Comparison of ENCODE assay signal across 21 cellular contexts in genomic region chr5:111301264-111301663, GRCh38.
"Had no signal": no experiment of that assay in that cellular context is flagged by ENCODE, and none has a peak within 500 bp of the region (broad histone marks: within the 10 kb centered on the region; RNA-seq: fewer than 3 reads in every experiment).

No MANE protein-coding gene starts in this region.

- H3K4me1 ChIP-seq: right atrium auricular region, tibial artery, upper lobe of left lung, uterus had no signal

- H3K27me3 ChIP-seq: hepatocyte, neural progenitor cell, ovary, right atrium auricular region, tibial artery, upper lobe of left lung, uterus had no signal

- H3K27ac ChIP-seq: hepatocyte, neural progenitor cell, ovary, right atrium auricular region, tibial artery, upper lobe of left lung, uterus had no signal

- H3K4me3 ChIP-seq: hepatocyte, lung, neural progenitor cell, ovary, right atrium auricular region, tibial artery, upper lobe of left lung, uterus had no signal

- ATAC-seq: effector memory CD8-positive, alpha-beta T cell; left colon; left ventricle myocardium superior; natural killer cell treated with Interleukin-12 subunit alpha and Interleukin-12 subunit beta and Interleukin-15 and Interleukin-18, amount 100 ng/mL, for 72 hours had no signal

- DNase-seq: effector memory CD8-positive, alpha-beta T cell; erythroblast; foreskin melanocyte; head of caudate nucleus; left colon; left ventricle myocardium superior; mesenchymal stem cell; midbrain; nucleus accumbens; ovary; small intestine; stimulated activated CD4-positive, alpha-beta T cell treated with anti-CD3 and anti-CD28 coated beads, Interleukin-12 subunit alpha, Interleukin-12 subunit beta, amount 100 ng/mL, for 4 hours; stimulated activated naive CD4-positive, alpha-beta T cell treated with Interleukin-2 at 50 U/mL for 16 hours; tibial artery; upper lobe of left lung; uterus had no signal

- H3K9me3 ChIP-seq: ovary, right atrium auricular region, tibial artery, uterus had no signal

- H3K36me3 ChIP-seq: neural progenitor cell, ovary, right atrium auricular region, tibial artery, upper lobe of left lung, uterus had no signal
